In genomic region chr20:25065044-25065624, GRCh38 we compare ENCODE assay signal across 15 cellular contexts. TPM values are rescaled to one million over a fixed set of nuclear protein-coding genes. Genes with fewer than 3 reads are reported as not detected.
DNase-seq lines count a peak whose midpoint lies in the region; ATAC-seq, FAIRE-seq and TF ChIP-seq lines count a peak whose summit lies in the region.
"Had no signal": no experiment of that assay in that cellular context is flagged by ENCODE, and none has a peak within 500 bp of the region (broad histone marks: within the 10 kb centered on the region; RNA-seq: fewer than 3 reads in every experiment).

No MANE protein-coding gene starts in this region.

- H3K27me3 ChIP-seq in bronchial epithelial cell (ENCODE audit: control insufficient read depth, insufficient read depth, low read length) = peaks cover 16% of the 10 kb centered on the region
- H3K27me3 ChIP-seq in thyroid gland = no peaks in the 10 kb centered on the region

- no peaks in the 10 kb centered on the region for H3K9me3 ChIP-seq in mucosa of descending colon
- no peaks in the 10 kb centered on the region for H3K9me3 ChIP-seq in thyroid gland
- H3K9me3 ChIP-seq: left lung, upper lobe of left lung had no signal

- peak; percentile 23 for FAIRE-seq in bronchial epithelial cell (lab: Jason Lieb, UNC)
- FAIRE-seq: endometrium had no signal

- no peak for DNase-seq in bronchial epithelial cell (ENCODE audit: low read depth)
- DNase-seq in mucosa of descending colon = peak in 1 of 3 donors; percentile 29
- DNase-seq in thyroid gland = no peak
- no peak for DNase-seq in T1000 (lab: John Stamatoyannopoulos, UW)
- DNase-seq in NCI-H82 (lab: John Stamatoyannopoulos, UW) = no peak
- DNase-seq: SIG-M5 had no signal

- WGBS in thyroid gland, 2 donors = 56 to 57% methylated on average over 9 of the region's 9 CpGs

- peaks cover 7% of the 10 kb centered on the region for H3K4me1 ChIP-seq in mucosa of descending colon (ENCODE audit: low read depth)
- peaks cover 0 to 15% of the 10 kb centered on the region in 2 donors for H3K4me1 ChIP-seq in thyroid gland
- H3K4me1 ChIP-seq: left lung had no signal

- TF ChIP-seq CTCF in bronchial epithelial cell (IDR thresholded peaks at IDR 0.05; ENCODE audit: insufficient read depth, low read length, severe bottlenecking) = no peak
- TF ChIP-seq CTCF in mucosa of descending colon (IDR thresholded peaks at IDR 0.05) = no peak
- TF ChIP-seq CTCF in thyroid gland (IDR thresholded peaks at IDR 0.05) = no peak

- no peak for TF ChIP-seq POLR2A in thyroid gland (IDR thresholded peaks at IDR 0.05)

- no peak overlapping the region for H3K4me3 ChIP-seq in bronchial epithelial cell (ENCODE audit: low read depth, low read length)
- no peak overlapping the region for H3K4me3 ChIP-seq in mucosa of descending colon
- no peak overlapping the region for H3K4me3 ChIP-seq in thyroid gland (replicated peaks in 1 of 3)
- H3K4me3 ChIP-seq: left lung, upper lobe of left lung had no signal

- intact Hi-C loops in mucosa of descending colon (cut with DNase I, micrococcal nuclease) = loop anchor here in 1 of 2 donors (2.0 kb wide), 1 partner anchor 70 kb away; no protein-coding TSS in a partner anchor
- intact Hi-C loops in thyroid gland (cut with DNase I) = loop anchor here (2.0 kb wide), 1 partner anchor 68 kb away; no protein-coding TSS in a partner anchor

- ATAC-seq in GM21723 (IDR thresholded peaks at IDR 0.05; ENCODE audit: unreplicated experiment) (peak; percentile 10), mucosa of descending colon (peak; percentile 44), GM19467 (IDR thresholded peaks at IDR 0.05; ENCODE audit: unreplicated experiment) (no peak)

- H3K27ac ChIP-seq in thyroid gland = peak overlapping the region; percentile 35 to 42 (median 39)
- H3K27ac ChIP-seq: KMS-11, left lung, upper lobe of left lung had no signal

- H3K36me3 ChIP-seq in bronchial epithelial cell (ENCODE audit: control insufficient read depth, insufficient read depth, low read length) (no peaks in the 10 kb centered on the region), mucosa of descending colon (ENCODE audit: low read depth) (no peaks in the 10 kb centered on the region), thyroid gland (no peaks in the 10 kb centered on the region)
- H3K36me3 ChIP-seq: left lung, upper lobe of left lung had no signal

RNA-seq across cellular contexts. Expression of gene ACSS1, which starts 7.2 kb away (rescaled TPM):
- total RNA-seq in bronchial epithelial cell (0.64 and 1.8 TPM in 2 replicates), mucosa of descending colon (10 to 100 TPM; 29.8 to 37.9 (median 36.9) TPM), thyroid gland (10 to 100 TPM; 45.8 to 57.4 (median 52.1) TPM)

RNA-seq across cellular contexts. Expression of gene VSX1, which starts 16.8 kb away (rescaled TPM):
- total RNA-seq in bronchial epithelial cell = not detected in 2 replicates
- under 1 TPM in 1 of 3 donors, not detected in 2; 0.22 TPM for total RNA-seq in mucosa of descending colon
- not detected for total RNA-seq in thyroid gland
- total RNA-seq: activated CD4-positive, alpha-beta T cell treated with anti-CD3 and anti-CD28 coated beads for 36 hours; activated CD8-positive, alpha-beta memory T cell treated with anti-CD3 and anti-CD28 coated beads for 36 hours; CD4-positive, alpha-beta T cell; left lung; upper lobe of left lung had no signal

Comparison
In these comparisons a context has a peak if more than half of its experiments do, and no peak if none do; other contexts are left out.
1. RNA of gene ACSS1, which starts 7.2 kb away (total RNA-seq): 45.8 to 57.4 TPM in thyroid gland and 29.8 to 37.9 TPM in mucosa of descending colon; 0.64 to 1.8 TPM in bronchial epithelial cell; every median in the first group is over 10 times any median in the second.